Comparison of ENCODE assay signal across 1 cellular context in the genomic region with DNA sequence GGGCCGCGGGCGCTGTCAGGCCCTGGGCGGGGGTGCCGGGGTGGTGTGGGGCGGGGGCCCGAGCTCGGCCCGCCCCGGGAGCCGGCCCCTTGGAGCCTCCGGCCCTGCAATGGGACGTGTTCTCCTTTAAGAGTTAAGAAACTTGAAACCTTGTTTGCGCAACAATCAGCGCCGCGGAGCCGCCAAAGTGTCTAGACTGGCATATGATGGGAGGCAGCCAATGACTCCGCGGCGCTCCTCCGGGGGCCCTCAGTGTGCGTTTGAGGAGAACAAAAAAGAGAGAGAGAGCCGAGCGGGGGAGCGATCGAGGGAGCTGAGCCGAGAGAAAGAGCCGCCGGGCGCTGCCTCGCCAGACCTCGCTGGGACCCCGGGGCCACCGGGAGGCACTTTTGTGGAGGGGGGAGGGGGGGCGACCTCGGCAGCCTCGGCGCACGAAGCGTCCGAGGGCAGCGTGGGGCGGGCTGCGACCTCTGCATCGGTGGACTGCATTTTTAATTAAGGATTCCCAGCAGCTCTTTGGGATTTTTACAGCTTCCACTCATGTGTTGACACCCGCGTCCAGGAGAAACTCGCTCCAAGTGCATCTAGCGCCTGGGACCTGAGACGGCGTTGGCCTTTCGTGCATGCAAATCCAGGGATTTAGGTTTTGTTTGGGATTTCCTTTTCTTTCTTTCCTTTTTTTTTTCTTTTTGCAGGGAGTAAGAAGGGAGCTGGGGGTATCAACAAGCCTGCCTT.
A peak's percentile ranks its signal among the peaks of the same experiment; 100 is the strongest.
TF ChIP-seq lines count a peak whose summit lies in the region.

A gene (plus strand): TSS at position 202 of the 735 bp plus-strand sequence. CDS start 1,023 bp downstream, outside the sequence.

TF ChIP-seq in HepG2, 621 proteins besides CTCF, POLR2A, EP300 and RAD21 (continued from another document and continues in another):
- TF ChIP-seq ZNF326 (CRISPR knock-in tag; IDR thresholded peaks at IDR 0.05; ENCODE audit: borderline replicate concordance), result no peak
- TF ChIP-seq, protein P1, sequence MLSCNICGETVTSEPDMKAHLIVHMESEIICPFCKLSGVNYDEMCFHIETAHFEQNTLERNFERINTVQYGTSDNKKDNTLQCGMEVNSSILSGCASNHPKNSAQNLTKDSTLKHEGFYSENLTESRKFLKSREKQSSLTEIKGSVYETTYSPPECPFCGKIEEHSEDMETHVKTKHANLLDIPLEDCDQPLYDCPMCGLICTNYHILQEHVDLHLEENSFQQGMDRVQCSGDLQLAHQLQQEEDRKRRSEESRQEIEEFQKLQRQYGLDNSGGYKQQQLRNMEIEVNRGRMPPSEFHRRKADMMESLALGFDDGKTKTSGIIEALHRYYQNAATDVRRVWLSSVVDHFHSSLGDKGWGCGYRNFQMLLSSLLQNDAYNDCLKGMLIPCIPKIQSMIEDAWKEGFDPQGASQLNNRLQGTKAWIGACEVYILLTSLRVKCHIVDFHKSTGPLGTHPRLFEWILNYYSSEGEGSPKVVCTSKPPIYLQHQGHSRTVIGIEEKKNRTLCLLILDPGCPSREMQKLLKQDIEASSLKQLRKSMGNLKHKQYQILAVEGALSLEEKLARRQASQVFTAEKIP (CRISPR knock-in tag; IDR thresholded peaks at IDR 0.05; ENCODE audit: borderline replicate concordance), result no peak
- no peak for TF ChIP-seq ZNF709 (CRISPR knock-in tag; IDR thresholded peaks at IDR 0.05)
- TF ChIP-seq, protein P2, sequence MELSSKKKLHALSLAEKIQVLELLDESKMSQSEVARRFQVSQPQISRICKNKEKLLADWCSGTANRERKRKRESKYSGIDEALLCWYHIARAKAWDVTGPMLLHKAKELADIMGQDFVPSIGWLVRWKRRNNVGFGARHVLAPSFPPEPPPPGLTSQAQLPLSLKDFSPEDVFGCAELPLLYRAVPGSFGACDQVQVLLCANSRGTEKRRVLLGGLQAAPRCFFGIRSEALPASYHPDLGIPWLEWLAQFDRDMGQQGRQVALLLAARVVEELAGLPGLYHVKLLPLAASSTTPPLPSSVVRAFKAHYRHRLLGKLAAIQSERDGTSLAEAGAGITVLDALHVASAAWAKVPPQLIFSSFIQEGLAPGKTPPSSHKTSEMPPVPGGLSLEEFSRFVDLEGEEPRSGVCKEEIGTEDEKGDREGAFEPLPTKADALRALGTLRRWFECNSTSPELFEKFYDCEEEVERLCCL (CRISPR knock-in tag; IDR thresholded peaks at IDR 0.05; ENCODE audit: borderline replicate concordance), result no peak
- no peak for TF ChIP-seq MAF1 (CRISPR knock-in tag; IDR thresholded peaks at IDR 0.05; ENCODE audit: borderline replicate concordance)
- TF ChIP-seq PCBP1 (IDR thresholded peaks at IDR 0.05; ENCODE audit: borderline replicate concordance, low read depth, low read length), result 0 out of 2 replicates have a peak, but pooled peaks have one; percentile 58
- TF ChIP-seq KDM5B (CRISPR knock-in tag; IDR thresholded peaks at IDR 0.05; ENCODE audit: borderline replicate concordance), result no peak
- TF ChIP-seq ZFP62 (CRISPR knock-in tag; IDR thresholded peaks at IDR 0.05), result no peak
- TF ChIP-seq RFX3 (CRISPR knock-in tag; IDR thresholded peaks at IDR 0.05), result no peak
- TF ChIP-seq SRSF1 (optimal IDR thresholded peaks at IDR 0.05; ENCODE audit: low read depth, low read length), result no peak
- no peak; the same call in 1 of the 2 replicates for TF ChIP-seq ZC3H4 (CRISPR knock-in tag; IDR thresholded peaks at IDR 0.05; ENCODE audit: borderline replicate concordance)
- no peak for TF ChIP-seq ZNF232 (CRISPR knock-in tag; IDR thresholded peaks at IDR 0.05; ENCODE audit: borderline replicate concordance)
- TF ChIP-seq AKAP8 (CRISPR knock-in tag; IDR thresholded peaks at IDR 0.05), result no peak
- TF ChIP-seq, protein P3, sequence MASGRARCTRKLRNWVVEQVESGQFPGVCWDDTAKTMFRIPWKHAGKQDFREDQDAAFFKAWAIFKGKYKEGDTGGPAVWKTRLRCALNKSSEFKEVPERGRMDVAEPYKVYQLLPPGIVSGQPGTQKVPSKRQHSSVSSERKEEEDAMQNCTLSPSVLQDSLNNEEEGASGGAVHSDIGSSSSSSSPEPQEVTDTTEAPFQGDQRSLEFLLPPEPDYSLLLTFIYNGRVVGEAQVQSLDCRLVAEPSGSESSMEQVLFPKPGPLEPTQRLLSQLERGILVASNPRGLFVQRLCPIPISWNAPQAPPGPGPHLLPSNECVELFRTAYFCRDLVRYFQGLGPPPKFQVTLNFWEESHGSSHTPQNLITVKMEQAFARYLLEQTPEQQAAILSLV (CRISPR knock-in tag; IDR thresholded peaks at IDR 0.05; ENCODE audit: borderline replicate concordance), result no peak
- TF ChIP-seq SRSF4 (IDR thresholded peaks at IDR 0.05; ENCODE audit: low read depth, low read length, poor library complexity, severe bottlenecking), result no peak
- TF ChIP-seq REPIN1 (CRISPR knock-in tag; IDR thresholded peaks at IDR 0.05; ENCODE audit: borderline replicate concordance, low read depth), result no peak
- TF ChIP-seq, protein P4, sequence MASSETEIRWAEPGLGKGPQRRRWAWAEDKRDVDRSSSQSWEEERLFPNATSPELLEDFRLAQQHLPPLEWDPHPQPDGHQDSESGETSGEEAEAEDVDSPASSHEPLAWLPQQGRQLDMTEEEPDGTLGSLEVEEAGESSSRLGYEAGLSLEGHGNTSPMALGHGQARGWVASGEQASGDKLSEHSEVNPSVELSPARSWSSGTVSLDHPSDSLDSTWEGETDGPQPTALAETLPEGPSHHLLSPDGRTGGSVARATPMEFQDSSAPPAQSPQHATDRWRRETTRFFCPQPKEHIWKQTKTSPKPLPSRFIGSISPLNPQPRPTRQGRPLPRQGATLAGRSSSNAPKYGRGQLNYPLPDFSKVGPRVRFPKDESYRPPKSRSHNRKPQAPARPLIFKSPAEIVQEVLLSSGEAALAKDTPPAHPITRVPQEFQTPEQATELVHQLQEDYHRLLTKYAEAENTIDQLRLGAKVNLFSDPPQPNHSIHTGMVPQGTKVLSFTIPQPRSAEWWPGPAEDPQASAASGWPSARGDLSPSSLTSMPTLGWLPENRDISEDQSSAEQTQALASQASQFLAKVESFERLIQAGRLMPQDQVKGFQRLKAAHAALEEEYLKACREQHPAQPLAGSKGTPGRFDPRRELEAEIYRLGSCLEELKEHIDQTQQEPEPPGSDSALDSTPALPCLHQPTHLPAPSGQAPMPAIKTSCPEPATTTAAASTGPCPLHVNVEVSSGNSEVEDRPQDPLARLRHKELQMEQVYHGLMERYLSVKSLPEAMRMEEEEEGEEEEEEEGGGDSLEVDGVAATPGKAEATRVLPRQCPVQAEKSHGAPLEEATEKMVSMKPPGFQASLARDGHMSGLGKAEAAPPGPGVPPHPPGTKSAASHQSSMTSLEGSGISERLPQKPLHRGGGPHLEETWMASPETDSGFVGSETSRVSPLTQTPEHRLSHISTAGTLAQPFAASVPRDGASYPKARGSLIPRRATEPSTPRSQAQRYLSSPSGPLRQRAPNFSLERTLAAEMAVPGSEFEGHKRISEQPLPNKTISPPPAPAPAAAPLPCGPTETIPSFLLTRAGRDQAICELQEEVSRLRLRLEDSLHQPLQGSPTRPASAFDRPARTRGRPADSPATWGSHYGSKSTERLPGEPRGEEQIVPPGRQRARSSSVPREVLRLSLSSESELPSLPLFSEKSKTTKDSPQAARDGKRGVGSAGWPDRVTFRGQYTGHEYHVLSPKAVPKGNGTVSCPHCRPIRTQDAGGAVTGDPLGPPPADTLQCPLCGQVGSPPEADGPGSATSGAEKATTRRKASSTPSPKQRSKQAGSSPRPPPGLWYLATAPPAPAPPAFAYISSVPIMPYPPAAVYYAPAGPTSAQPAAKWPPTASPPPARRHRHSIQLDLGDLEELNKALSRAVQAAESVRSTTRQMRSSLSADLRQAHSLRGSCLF (CRISPR knock-in tag; IDR thresholded peaks at IDR 0.05; ENCODE audit: borderline replicate concordance), result no peak
- TF ChIP-seq ZNF569 (CRISPR knock-in tag; IDR thresholded peaks at IDR 0.05; ENCODE audit: borderline replicate concordance), result no peak
- TF ChIP-seq ADNP (CRISPR knock-in tag; IDR thresholded peaks at IDR 0.05), result no peak
- TF ChIP-seq ZNF430 (CRISPR knock-in tag; IDR thresholded peaks at IDR 0.05), result no peak
- TF ChIP-seq, protein P5, sequence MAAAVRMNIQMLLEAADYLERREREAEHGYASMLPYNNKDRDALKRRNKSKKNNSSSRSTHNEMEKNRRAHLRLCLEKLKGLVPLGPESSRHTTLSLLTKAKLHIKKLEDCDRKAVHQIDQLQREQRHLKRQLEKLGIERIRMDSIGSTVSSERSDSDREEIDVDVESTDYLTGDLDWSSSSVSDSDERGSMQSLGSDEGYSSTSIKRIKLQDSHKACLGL (CRISPR knock-in tag; IDR thresholded peaks at IDR 0.05), result no peak; the same call in 1 of the 2 replicates
- no peak for TF ChIP-seq TAF15 (IDR thresholded peaks at IDR 0.05; ENCODE audit: low read depth, low read length, poor library complexity, severe bottlenecking)
- TF ChIP-seq, protein P6, sequence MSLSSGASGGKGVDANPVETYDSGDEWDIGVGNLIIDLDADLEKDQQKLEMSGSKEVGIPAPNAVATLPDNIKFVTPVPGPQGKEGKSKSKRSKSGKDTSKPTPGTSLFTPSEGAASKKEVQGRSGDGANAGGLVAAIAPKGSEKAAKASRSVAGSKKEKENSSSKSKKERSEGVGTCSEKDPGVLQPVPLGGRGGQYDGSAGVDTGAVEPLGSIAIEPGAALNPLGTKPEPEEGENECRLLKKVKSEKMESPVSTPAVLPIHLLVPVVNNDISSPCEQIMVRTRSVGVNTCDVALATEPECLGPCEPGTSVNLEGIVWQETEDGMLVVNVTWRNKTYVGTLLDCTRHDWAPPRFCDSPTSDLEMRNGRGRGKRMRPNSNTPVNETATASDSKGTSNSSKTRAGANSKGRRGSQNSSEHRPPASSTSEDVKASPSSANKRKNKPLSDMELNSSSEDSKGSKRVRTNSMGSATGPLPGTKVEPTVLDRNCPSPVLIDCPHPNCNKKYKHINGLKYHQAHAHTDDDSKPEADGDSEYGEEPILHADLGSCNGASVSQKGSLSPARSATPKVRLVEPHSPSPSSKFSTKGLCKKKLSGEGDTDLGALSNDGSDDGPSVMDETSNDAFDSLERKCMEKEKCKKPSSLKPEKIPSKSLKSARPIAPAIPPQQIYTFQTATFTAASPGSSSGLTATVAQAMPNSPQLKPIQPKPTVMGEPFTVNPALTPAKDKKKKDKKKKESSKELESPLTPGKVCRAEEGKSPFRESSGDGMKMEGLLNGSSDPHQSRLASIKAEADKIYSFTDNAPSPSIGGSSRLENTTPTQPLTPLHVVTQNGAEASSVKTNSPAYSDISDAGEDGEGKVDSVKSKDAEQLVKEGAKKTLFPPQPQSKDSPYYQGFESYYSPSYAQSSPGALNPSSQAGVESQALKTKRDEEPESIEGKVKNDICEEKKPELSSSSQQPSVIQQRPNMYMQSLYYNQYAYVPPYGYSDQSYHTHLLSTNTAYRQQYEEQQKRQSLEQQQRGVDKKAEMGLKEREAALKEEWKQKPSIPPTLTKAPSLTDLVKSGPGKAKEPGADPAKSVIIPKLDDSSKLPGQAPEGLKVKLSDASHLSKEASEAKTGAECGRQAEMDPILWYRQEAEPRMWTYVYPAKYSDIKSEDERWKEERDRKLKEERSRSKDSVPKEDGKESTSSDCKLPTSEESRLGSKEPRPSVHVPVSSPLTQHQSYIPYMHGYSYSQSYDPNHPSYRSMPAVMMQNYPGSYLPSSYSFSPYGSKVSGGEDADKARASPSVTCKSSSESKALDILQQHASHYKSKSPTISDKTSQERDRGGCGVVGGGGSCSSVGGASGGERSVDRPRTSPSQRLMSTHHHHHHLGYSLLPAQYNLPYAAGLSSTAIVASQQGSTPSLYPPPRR (CRISPR knock-in tag; IDR thresholded peaks at IDR 0.05; ENCODE audit: borderline replicate concordance), result no peak
- TF ChIP-seq, protein P7, sequence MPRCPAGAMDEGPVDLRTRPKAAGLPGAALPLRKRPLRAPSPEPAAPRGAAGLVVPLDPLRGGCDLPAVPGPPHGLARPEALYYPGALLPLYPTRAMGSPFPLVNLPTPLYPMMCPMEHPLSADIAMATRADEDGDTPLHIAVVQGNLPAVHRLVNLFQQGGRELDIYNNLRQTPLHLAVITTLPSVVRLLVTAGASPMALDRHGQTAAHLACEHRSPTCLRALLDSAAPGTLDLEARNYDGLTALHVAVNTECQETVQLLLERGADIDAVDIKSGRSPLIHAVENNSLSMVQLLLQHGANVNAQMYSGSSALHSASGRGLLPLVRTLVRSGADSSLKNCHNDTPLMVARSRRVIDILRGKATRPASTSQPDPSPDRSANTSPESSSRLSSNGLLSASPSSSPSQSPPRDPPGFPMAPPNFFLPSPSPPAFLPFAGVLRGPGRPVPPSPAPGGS (CRISPR knock-in tag; IDR thresholded peaks at IDR 0.05), result no peak
- TF ChIP-seq ARID2 (CRISPR knock-in tag; IDR thresholded peaks at IDR 0.05; ENCODE audit: borderline replicate concordance), result no peak
- TF ChIP-seq TOE1 (CRISPR knock-in tag; IDR thresholded peaks at IDR 0.05), result no peak
- no peak for TF ChIP-seq U2AF2 (IDR thresholded peaks at IDR 0.05; ENCODE audit: low read depth, low read length)
- TF ChIP-seq ZNF724P (CRISPR knock-in tag; IDR thresholded peaks at IDR 0.05; ENCODE audit: borderline replicate concordance), result 0 out of 2 replicates have a peak, but pooled peaks have one; percentile 28
- TF ChIP-seq, protein P8, sequence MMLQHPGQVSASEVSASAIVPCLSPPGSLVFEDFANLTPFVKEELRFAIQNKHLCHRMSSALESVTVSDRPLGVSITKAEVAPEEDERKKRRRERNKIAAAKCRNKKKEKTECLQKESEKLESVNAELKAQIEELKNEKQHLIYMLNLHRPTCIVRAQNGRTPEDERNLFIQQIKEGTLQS (CRISPR knock-in tag; IDR thresholded peaks at IDR 0.05), result no peak
- TF ChIP-seq ZNF558 (CRISPR knock-in tag; IDR thresholded peaks at IDR 0.05; ENCODE audit: borderline replicate concordance), result no peak; the same call in 1 of the 2 replicates
- TF ChIP-seq, protein P9, sequence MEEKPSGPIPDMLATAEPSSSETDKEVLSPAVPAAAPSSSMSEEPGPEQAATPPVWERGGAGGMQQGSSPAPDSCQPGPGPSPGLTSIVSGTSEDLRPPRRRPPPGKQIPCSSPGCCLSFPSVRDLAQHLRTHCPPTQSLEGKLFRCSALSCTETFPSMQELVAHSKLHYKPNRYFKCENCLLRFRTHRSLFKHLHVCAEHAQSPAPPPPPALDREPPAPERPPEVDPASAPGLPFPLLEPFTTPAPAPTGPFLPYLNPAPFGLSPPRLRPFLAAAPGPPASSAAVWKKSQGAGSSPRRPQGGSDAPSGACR (CRISPR knock-in tag; IDR thresholded peaks at IDR 0.05), result no peak
- TF ChIP-seq CAMTA2 (CRISPR knock-in tag; IDR thresholded peaks at IDR 0.05; ENCODE audit: borderline replicate concordance), result no peak
- TF ChIP-seq YEATS4 (CRISPR knock-in tag; IDR thresholded peaks at IDR 0.05; ENCODE audit: borderline replicate concordance), result no peak; the same call in 1 of the 2 replicates
- TF ChIP-seq, protein P10, sequence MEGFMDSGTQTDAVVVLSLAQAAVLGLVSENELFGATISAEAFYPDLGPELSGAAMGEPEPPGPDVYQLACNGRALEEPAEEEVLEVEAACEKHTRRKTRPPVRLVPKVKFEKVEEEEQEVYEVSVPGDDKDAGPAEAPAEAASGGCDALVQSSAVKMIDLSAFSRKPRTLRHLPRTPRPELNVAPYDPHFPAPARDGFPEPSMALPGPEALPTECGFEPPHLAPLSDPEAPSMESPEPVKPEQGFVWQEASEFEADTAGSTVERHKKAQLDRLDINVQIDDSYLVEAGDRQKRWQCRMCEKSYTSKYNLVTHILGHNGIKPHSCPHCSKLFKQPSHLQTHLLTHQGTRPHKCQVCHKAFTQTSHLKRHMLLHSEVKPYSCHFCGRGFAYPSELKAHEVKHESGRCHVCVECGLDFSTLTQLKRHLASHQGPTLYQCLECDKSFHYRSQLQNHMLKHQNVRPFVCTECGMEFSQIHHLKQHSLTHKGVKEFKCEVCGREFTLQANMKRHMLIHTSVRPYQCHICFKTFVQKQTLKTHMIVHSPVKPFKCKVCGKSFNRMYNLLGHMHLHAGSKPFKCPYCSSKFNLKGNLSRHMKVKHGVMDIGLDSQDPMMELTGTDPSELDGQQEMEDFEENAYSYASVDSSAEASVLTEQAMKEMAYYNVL (CRISPR knock-in tag; IDR thresholded peaks at IDR 0.05; ENCODE audit: borderline replicate concordance), result no peak
- TF ChIP-seq POLR2G (IDR thresholded peaks at IDR 0.05; ENCODE audit: low read depth, low read length), result peak; percentile 78
